1 cellular context compared by ENCODE assay signal in the genomic region with DNA sequence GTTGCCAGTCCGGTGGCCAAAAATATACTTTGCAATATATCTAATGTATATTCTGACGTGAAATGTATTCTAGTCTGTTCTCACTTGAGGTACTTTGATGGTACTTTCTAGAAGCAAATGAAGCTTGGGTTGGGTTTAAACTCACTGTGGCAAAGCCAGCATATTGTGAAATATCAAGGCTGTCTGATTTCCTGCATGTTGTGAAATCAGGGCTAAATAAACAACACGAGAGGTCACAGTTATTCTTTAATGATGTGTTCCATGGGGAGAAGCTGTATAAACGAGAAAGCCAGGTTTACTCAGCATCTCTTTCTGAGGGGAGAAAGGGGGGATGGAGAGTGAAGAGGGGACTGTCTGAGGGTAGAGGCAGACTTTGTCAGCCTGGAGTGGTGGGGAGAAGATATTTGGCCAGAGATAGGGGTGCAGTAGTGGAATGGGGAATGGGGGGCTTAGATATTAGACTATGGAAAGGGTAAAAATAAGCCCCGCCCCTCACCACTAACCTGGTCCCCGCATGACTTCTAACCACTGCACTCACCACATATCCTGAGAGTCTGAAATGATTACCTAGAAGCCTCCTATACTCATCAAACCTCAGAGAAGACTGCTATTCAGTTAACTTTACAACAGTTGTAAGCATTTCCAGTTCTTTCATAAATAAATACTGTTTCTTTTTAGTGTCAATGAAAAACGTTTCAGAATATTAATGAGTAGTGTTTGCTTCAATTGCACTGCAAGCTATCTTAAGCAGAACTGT.
TF ChIP-seq lines count a peak whose summit lies in the region.

No MANE protein-coding gene starts in this region.

TF ChIP-seq in liver, 16 proteins besides CTCF, POLR2A, EP300 and RAD21 (continued from another document):
- TF ChIP-seq, protein P1, sequence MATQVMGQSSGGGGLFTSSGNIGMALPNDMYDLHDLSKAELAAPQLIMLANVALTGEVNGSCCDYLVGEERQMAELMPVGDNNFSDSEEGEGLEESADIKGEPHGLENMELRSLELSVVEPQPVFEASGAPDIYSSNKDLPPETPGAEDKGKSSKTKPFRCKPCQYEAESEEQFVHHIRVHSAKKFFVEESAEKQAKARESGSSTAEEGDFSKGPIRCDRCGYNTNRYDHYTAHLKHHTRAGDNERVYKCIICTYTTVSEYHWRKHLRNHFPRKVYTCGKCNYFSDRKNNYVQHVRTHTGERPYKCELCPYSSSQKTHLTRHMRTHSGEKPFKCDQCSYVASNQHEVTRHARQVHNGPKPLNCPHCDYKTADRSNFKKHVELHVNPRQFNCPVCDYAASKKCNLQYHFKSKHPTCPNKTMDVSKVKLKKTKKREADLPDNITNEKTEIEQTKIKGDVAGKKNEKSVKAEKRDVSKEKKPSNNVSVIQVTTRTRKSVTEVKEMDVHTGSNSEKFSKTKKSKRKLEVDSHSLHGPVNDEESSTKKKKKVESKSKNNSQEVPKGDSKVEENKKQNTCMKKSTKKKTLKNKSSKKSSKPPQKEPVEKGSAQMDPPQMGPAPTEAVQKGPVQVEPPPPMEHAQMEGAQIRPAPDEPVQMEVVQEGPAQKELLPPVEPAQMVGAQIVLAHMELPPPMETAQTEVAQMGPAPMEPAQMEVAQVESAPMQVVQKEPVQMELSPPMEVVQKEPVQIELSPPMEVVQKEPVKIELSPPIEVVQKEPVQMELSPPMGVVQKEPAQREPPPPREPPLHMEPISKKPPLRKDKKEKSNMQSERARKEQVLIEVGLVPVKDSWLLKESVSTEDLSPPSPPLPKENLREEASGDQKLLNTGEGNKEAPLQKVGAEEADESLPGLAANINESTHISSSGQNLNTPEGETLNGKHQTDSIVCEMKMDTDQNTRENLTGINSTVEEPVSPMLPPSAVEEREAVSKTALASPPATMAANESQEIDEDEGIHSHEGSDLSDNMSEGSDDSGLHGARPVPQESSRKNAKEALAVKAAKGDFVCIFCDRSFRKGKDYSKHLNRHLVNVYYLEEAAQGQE (IDR thresholded peaks at IDR 0.05) = peak; percentile 90
- TF ChIP-seq HNF4G (IDR thresholded peaks at IDR 0.05) = peak; percentile 43
- TF ChIP-seq SP1 (IDR thresholded peaks at IDR 0.05) = peak; percentile 75
